8 cellular contexts compared by ENCODE assay signal in the genomic region with DNA sequence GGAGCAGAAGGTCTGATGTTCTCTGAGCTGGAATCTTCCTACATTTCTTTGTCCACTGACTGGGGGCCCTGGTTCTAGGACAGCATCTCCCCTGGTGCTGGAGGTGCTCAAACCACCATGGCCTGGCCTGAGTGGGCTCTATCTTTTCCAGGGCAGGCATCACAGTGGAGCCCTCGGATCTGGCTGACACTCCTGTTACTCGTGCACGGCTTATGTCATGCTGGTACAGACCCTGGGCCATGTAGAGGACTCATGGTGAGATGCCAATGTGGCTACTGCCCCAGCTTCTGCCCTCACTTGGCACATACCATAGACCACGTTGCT.
DNase-seq lines count a peak whose midpoint lies in the region; ATAC-seq lines count a peak whose summit lies in the region.

No MANE protein-coding gene starts in this region.

- H3K4me3 ChIP-seq in subcutaneous abdominal adipose tissue (ENCODE audit: low read depth in 1 of 5, low read length in 5 of 5), result no peak overlapping the region

- peaks cover 4 to 42% (median 37%) of the 10 kb centered on the region in 5 donors for H3K4me1 ChIP-seq in subcutaneous abdominal adipose tissue (ENCODE audit: control insufficient read depth in 5 of 5, insufficient read depth in 5 of 5, low read length in 5 of 5)

- peak overlapping the region; percentile 82 for H3K27ac ChIP-seq in subcutaneous abdominal adipose tissue (ENCODE audit: low read depth, low read length)

- H3K27ac Mint-ChIP-seq in activated CD8-positive, alpha-beta T cell treated with anti-CD3 and anti-CD28 coated beads, Interleukin-2, amount 10 ng/mL, durations not matched to agents 7 days and 5 days, result peak overlapping the region; percentile 82
- H3K27ac Mint-ChIP-seq in immature natural killer cell, result peak overlapping the region; percentile 54 to 91 (median 78)

- H3K9me3 Mint-ChIP-seq in activated CD8-positive, alpha-beta T cell treated with anti-CD3 and anti-CD28 coated beads, Interleukin-2, amount 10 ng/mL, durations not matched to agents 7 days and 5 days (ENCODE audit: insufficient read depth), result peaks cover 14% of the 10 kb centered on the region
- no peaks in the 10 kb centered on the region for H3K9me3 Mint-ChIP-seq in immature natural killer cell

- peaks cover 48% of the 10 kb centered on the region for H3K4me1 Mint-ChIP-seq in activated CD8-positive, alpha-beta T cell treated with anti-CD3 and anti-CD28 coated beads, Interleukin-2, amount 10 ng/mL, durations not matched to agents 7 days and 5 days (ENCODE audit: low read depth)
- peaks cover 79 to 94% of the 10 kb centered on the region in 2 donors for H3K4me1 Mint-ChIP-seq in immature natural killer cell

- H3K36me3 Mint-ChIP-seq in activated CD8-positive, alpha-beta T cell treated with anti-CD3 and anti-CD28 coated beads, Interleukin-2, amount 10 ng/mL, durations not matched to agents 7 days and 5 days (ENCODE audit: low read depth), result peaks cover 17% of the 10 kb centered on the region
- peaks cover 9 to 16% (median 11%) of the 10 kb centered on the region in 3 donors for H3K36me3 Mint-ChIP-seq in immature natural killer cell

- POLR2A ChIA-PET in activated CD8-positive, alpha-beta T cell treated with anti-CD3 and anti-CD28 coated beads, Interleukin-2, amount 10 ng/mL, durations not matched to agents 7 days and 5 days (lab: Charles Lee), result interaction anchor here (1.0 kb wide), 1 partner anchor 9 kb away, joined by 4 read pairs; no protein-coding TSS in a partner anchor

- no peaks in the 10 kb centered on the region for H3K27me3 ChIP-seq in subcutaneous abdominal adipose tissue (ENCODE audit: control insufficient read depth in 5 of 5, insufficient read depth in 4 of 5, low read length in 5 of 5)

- CTCF ChIA-PET in activated CD8-positive, alpha-beta T cell treated with anti-CD3 and anti-CD28 coated beads, Interleukin-2, amount 10 ng/mL, durations not matched to agents 7 days and 5 days (lab: Charles Lee), result interaction anchor here (2.0 kb wide), 1 partner anchor 36 kb away, joined by 7 read pairs; no protein-coding TSS in a partner anchor

- peak; percentile 66 for DNase-seq in activated CD8-positive, alpha-beta memory T cell treated with anti-CD3 and anti-CD28 coated beads, Interleukin-2, amount 50 U/mL, for 48 hours
- no peak for DNase-seq in activated CD8-positive, alpha-beta memory T cell treated with anti-CD3 and anti-CD28 coated beads for 24 hours
- no peak for DNase-seq in activated CD8-positive, alpha-beta T cell treated with anti-CD3 and anti-CD28 coated beads, Interleukin-2, amount 10 ng/mL, durations not matched to agents 7 days and 5 days
- DNase-seq in immature natural killer cell (no peak), NCI-H146 (lab: John Stamatoyannopoulos, UW) (no peak), NCI-H510A treated with DMSO at 0.1 percent for 48 hours (lab: John Stamatoyannopoulos, UW) (no peak)

- no peak overlapping the region for H3K9ac ChIP-seq in subcutaneous abdominal adipose tissue (ENCODE audit: low read length in 5 of 5)

- ATAC-seq in activated CD8-positive, alpha-beta T cell treated with anti-CD3 and anti-CD28 coated beads, Interleukin-2, amount 10 ng/mL, durations not matched to agents 7 days and 5 days, result peak; percentile 13
- ATAC-seq in HG03039 (IDR thresholded peaks at IDR 0.05; ENCODE audit: unreplicated experiment), result no peak

- H3K27me3 Mint-ChIP-seq in activated CD8-positive, alpha-beta T cell treated with anti-CD3 and anti-CD28 coated beads, Interleukin-2, amount 10 ng/mL, durations not matched to agents 7 days and 5 days (ENCODE audit: low read depth), result no peaks in the 10 kb centered on the region
- H3K27me3 Mint-ChIP-seq in immature natural killer cell (ENCODE audit: low read depth in 3 of 3), result peaks cover 0 to 5% (median 0%) of the 10 kb centered on the region in 3 donors

- no peak overlapping the region for H3K4me3 Mint-ChIP-seq in activated CD8-positive, alpha-beta T cell treated with anti-CD3 and anti-CD28 coated beads, Interleukin-2, amount 10 ng/mL, durations not matched to agents 7 days and 5 days
- peak overlapping the region; percentile 44 to 81 (median 63) for H3K4me3 Mint-ChIP-seq in immature natural killer cell

- peaks cover 0 to 2% (median 0%) of the 10 kb centered on the region in 5 donors for H3K9me3 ChIP-seq in subcutaneous abdominal adipose tissue (ENCODE audit: control insufficient read depth in 5 of 5, low read length in 5 of 5)

- no peaks in the 10 kb centered on the region for H3K36me3 ChIP-seq in subcutaneous abdominal adipose tissue (ENCODE audit: control insufficient read depth in 5 of 5, insufficient read depth in 5 of 5, low read length in 5 of 5)
